Comparison of ENCODE assay signal across 1 cellular context in genomic region chr20:44720617-44720993, GRCh38.
TF ChIP-seq lines count a peak whose summit lies in the region.

No MANE protein-coding gene starts in this region.

TF ChIP-seq in GM23338, 12 proteins besides CTCF, POLR2A, EP300 and RAD21 (continued from another document):
- TF ChIP-seq, protein P1, sequence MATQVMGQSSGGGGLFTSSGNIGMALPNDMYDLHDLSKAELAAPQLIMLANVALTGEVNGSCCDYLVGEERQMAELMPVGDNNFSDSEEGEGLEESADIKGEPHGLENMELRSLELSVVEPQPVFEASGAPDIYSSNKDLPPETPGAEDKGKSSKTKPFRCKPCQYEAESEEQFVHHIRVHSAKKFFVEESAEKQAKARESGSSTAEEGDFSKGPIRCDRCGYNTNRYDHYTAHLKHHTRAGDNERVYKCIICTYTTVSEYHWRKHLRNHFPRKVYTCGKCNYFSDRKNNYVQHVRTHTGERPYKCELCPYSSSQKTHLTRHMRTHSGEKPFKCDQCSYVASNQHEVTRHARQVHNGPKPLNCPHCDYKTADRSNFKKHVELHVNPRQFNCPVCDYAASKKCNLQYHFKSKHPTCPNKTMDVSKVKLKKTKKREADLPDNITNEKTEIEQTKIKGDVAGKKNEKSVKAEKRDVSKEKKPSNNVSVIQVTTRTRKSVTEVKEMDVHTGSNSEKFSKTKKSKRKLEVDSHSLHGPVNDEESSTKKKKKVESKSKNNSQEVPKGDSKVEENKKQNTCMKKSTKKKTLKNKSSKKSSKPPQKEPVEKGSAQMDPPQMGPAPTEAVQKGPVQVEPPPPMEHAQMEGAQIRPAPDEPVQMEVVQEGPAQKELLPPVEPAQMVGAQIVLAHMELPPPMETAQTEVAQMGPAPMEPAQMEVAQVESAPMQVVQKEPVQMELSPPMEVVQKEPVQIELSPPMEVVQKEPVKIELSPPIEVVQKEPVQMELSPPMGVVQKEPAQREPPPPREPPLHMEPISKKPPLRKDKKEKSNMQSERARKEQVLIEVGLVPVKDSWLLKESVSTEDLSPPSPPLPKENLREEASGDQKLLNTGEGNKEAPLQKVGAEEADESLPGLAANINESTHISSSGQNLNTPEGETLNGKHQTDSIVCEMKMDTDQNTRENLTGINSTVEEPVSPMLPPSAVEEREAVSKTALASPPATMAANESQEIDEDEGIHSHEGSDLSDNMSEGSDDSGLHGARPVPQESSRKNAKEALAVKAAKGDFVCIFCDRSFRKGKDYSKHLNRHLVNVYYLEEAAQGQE (IDR thresholded peaks at IDR 0.05; ENCODE audit: unreplicated experiment) = no peak
- TF ChIP-seq STAT1 (IDR thresholded peaks at IDR 0.05; ENCODE audit: unreplicated experiment) (no peak), EZH2phosphoT487 (IDR thresholded peaks at IDR 0.05; ENCODE audit: unreplicated experiment) (no peak), JUNB (IDR thresholded peaks at IDR 0.05; ENCODE audit: unreplicated experiment) (no peak), CREB1 (CRISPR knock-in tag; IDR thresholded peaks at IDR 0.05; ENCODE audit: low read depth) (no peak), POLR2AphosphoS5 (IDR thresholded peaks at IDR 0.05; ENCODE audit: low read depth) (no peak)
- TF ChIP-seq, protein P2, sequence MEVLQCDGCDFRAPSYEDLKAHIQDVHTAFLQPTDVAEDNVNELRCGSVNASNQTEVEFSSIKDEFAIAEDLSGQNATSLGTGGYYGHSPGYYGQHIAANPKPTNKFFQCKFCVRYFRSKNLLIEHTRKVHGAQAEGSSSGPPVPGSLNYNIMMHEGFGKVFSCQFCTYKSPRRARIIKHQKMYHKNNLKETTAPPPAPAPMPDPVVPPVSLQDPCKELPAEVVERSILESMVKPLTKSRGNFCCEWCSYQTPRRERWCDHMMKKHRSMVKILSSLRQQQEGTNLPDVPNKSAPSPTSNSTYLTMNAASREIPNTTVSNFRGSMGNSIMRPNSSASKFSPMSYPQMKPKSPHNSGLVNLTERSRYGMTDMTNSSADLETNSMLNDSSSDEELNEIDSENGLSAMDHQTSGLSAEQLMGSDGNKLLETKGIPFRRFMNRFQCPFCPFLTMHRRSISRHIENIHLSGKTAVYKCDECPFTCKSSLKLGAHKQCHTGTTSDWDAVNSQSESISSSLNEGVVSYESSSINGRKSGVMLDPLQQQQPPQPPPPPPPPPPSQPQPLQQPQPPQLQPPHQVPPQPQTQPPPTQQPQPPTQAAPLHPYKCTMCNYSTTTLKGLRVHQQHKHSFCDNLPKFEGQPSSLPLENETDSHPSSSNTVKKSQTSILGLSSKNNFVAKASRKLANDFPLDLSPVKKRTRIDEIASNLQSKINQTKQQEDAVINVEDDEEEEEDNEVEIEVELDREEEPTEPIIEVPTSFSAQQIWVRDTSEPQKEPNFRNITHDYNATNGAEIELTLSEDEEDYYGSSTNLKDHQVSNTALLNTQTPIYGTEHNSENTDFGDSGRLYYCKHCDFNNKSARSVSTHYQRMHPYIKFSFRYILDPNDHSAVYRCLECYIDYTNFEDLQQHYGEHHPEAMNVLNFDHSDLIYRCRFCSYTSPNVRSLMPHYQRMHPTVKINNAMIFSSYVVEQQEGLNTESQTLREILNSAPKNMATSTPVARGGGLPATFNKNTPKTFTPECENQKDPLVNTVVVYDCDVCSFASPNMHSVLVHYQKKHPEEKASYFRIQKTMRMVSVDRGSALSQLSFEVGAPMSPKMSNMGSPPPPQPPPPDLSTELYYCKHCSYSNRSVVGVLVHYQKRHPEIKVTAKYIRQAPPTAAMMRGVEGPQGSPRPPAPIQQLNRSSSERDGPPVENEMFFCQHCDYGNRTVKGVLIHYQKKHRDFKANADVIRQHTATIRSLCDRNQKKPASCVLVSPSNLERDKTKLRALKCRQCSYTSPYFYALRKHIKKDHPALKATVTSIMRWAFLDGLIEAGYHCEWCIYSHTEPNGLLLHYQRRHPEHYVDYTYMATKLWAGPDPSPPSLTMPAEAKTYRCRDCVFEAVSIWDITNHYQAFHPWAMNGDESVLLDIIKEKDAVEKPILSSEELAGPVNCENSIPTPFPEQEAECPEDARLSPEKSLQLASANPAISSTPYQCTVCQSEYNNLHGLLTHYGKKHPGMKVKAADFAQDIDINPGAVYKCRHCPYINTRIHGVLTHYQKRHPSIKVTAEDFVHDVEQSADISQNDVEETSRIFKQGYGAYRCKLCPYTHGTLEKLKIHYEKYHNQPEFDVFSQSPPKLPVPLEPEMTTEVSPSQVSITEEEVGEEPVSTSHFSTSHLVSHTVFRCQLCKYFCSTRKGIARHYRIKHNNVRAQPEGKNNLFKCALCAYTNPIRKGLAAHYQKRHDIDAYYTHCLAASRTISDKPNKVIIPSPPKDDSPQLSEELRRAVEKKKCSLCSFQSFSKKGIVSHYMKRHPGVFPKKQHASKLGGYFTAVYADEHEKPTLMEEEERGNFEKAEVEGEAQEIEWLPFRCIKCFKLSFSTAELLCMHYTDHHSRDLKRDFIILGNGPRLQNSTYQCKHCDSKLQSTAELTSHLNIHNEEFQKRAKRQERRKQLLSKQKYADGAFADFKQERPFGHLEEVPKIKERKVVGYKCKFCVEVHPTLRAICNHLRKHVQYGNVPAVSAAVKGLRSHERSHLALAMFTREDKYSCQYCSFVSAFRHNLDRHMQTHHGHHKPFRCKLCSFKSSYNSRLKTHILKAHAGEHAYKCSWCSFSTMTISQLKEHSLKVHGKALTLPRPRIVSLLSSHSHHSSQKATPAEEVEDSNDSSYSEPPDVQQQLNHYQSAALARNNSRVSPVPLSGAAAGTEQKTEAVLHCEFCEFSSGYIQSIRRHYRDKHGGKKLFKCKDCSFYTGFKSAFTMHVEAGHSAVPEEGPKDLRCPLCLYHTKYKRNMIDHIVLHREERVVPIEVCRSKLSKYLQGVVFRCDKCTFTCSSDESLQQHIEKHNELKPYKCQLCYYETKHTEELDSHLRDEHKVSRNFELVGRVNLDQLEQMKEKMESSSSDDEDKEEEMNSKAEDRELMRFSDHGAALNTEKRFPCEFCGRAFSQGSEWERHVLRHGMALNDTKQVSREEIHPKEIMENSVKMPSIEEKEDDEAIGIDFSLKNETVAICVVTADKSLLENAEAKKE (CRISPR knock-in tag; IDR thresholded peaks at IDR 0.05) = no peak
- TF ChIP-seq, protein P3, sequence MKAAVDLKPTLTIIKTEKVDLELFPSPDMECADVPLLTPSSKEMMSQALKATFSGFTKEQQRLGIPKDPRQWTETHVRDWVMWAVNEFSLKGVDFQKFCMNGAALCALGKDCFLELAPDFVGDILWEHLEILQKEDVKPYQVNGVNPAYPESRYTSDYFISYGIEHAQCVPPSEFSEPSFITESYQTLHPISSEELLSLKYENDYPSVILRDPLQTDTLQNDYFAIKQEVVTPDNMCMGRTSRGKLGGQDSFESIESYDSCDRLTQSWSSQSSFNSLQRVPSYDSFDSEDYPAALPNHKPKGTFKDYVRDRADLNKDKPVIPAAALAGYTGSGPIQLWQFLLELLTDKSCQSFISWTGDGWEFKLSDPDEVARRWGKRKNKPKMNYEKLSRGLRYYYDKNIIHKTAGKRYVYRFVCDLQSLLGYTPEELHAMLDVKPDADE (IDR thresholded peaks at IDR 0.05) = no peak
TF ChIP-seq in GM23338: peak in this region for 0.
